In the genomic region with DNA sequence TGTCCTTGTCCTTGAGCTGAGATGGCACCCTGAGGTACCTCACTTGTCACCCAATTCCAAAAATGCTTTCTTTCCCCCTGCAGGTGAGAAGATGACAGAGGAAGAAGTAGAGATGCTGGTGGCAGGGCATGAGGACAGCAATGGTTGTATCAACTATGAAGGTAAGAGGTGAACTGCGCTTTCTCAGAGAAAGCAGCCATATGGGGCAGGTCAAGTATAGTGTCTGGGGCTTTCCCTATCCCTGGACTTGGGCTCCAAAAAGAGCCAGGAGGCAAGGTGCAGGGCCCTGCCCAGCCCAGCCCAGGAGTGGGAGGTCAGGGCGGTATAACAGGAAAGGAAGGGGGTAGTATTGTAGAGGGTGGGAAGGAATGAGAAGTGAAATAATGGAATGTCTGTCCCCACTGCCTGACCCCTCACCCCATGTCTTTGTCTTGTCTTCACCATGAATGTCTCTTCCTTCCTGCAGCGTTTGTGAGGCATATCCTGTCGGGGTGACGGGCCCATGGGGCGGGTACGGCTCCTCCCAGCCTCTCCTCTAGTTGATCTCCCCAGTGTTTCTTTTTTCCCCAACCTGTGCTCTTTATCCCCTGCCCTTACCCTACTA, we compare ENCODE assay signal across 1 cellular context.
TF ChIP-seq lines count a peak whose summit lies in the region.

No MANE protein-coding gene starts in this region.

TF ChIP-seq in H1, 55 proteins besides CTCF, POLR2A, EP300 and RAD21:
- TF ChIP-seq POLR2AphosphoS5 (IDR thresholded peaks at IDR 0.05; ENCODE audit: low read depth, low read length) (peak; percentile 81), TAF1 (IDR thresholded peaks at IDR 0.05; ENCODE audit: low read depth, low read length) (no peak), POU5F1 (IDR thresholded peaks at IDR 0.05; ENCODE audit: low read depth, low read length) (no peak), MAFK (IDR thresholded peaks at IDR 0.05; ENCODE audit: low read depth, low read length) (no peak), KDM1A (IDR thresholded peaks at IDR 0.05; ENCODE audit: borderline replicate concordance, low read length) (no peak), PHF8 (conservative IDR thresholded peaks at IDR 0.05; ENCODE audit: low read depth, low read length) (no peak), CHD2 (IDR thresholded peaks at IDR 0.05; ENCODE audit: low read length) (no peak), ASH2L (IDR thresholded peaks at IDR 0.05; ENCODE audit: low read length) (no peak), TAF7 (optimal IDR thresholded peaks at IDR 0.05; ENCODE audit: borderline replicate concordance, low read depth, low read length) (peak; percentile 49), BCL11A (IDR thresholded peaks at IDR 0.05; ENCODE audit: low read depth in 2 of 2, low read length in 2 of 2) (no peak), HDAC2 (IDR thresholded peaks at IDR 0.05; ENCODE audit: borderline replicate concordance in 1 of 2, low read depth in 2 of 2, low read length in 2 of 2) (no peak), CTBP2 (IDR thresholded peaks at IDR 0.05; ENCODE audit: borderline replicate concordance, insufficient read depth, insufficient read length, low read length) (no peak)
